In the genomic region with DNA sequence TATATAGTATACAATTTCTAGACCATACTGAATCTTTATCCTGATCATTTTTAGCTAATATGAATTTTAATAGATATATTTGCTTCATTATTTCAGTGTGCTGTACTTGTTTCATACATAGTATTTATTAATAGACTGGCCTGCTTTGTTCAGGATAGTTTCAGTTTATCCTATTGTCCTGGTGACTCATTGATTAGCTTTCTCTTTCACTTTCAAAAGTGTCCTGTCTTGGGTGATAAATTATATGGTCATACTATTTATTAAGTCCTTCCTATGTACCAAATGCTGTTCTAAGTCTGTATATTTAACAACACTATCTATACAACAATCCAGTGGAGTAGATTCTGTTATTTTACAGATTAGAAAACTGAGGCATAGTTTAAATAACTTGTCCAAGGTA, we compare ENCODE assay signal across 14 cellular contexts.
DNase-seq lines count a peak whose midpoint lies in the region; ATAC-seq, FAIRE-seq and TF ChIP-seq lines count a peak whose summit lies in the region.
"Had no signal": no experiment of that assay in that cellular context is flagged by ENCODE, and none has a peak within 500 bp of the region (broad histone marks: within the 10 kb centered on the region; RNA-seq: fewer than 3 reads in every experiment).

No MANE protein-coding gene starts in this region.

- H3K79me2 ChIP-seq in mammary epithelial cell (ENCODE audit: insufficient read depth, low read length) (no peaks in the 10 kb centered on the region), HepG2 (ENCODE audit: insufficient read depth, low read length) (no peaks in the 10 kb centered on the region)

- H2AFZ ChIP-seq in mammary epithelial cell (ENCODE audit: low read depth, low read length) (peak overlapping the region; percentile 54), HepG2 (ENCODE audit: low read length) (no peak overlapping the region)

- peaks cover 0 to 31% (median 19%) of the 10 kb centered on the region in 9 donors for H3K9me3 Mint-ChIP-seq in naive thymus-derived CD8-positive, alpha-beta T cell

- H3K27ac ChIP-seq in mammary epithelial cell (ENCODE audit: insufficient read depth, low read depth, low read length) (no peak overlapping the region), HepG2 (ENCODE audit: extremely low read length, insufficient read depth, low read length) (no peak overlapping the region)

- H3K9me3 ChIP-seq in mammary epithelial cell (replicated peaks; ENCODE audit: insufficient read depth, low read length) = peaks cover 11% of the 10 kb centered on the region
- peaks cover 17% of the 10 kb centered on the region for H3K9me3 ChIP-seq in HepG2 (ENCODE audit: low read length)

- CTCF ChIA-PET in mammary epithelial cell (lab: Charles Lee; ENCODE audit: low non-redundant PET) = no interaction called here
- CTCF ChIA-PET in HepG2 (lab: Yijun Ruan, JAX; ENCODE audit: low intra/inter-chr PET ratio, low total read pairs) = no interaction called here

- H3K27me3 Mint-ChIP-seq in naive thymus-derived CD8-positive, alpha-beta T cell = peaks cover 6 to 33% (median 18%) of the 10 kb centered on the region in 5 donors
- H3K27me3 Mint-ChIP-seq: type B pancreatic cell had no signal

- H3K4me3 ChIP-seq in mammary epithelial cell (replicated peaks in 1 of 3; ENCODE audit: insufficient read depth in 1 of 3, low read depth in 2 of 3, low read length in 3 of 3) = no peak overlapping the region
- H3K4me3 ChIP-seq in HepG2 (replicated peaks in 1 of 3; ENCODE audit: insufficient read depth in 1 of 3, low read depth in 2 of 3, low read length in 3 of 3) = no peak overlapping the region
- H3K4me3 ChIP-seq: lung had no signal

- TF ChIP-seq EP300 in HepG2 (IDR thresholded peaks at IDR 0.05; ENCODE audit: low read depth in 2 of 2, low read length in 2 of 2) (no peak), HepG2 (CRISPR knock-in tag; IDR thresholded peaks at IDR 0.05; ENCODE audit: borderline replicate concordance) (no peak)

- dilution Hi-C loops in mammary epithelial cell (cut with HindIII; ENCODE audit: low sequenced_read_pairs) = no loop called here

- no peaks in the 10 kb centered on the region for H3K4me1 ChIP-seq in mammary epithelial cell (ENCODE audit: insufficient read depth, low read length)
- peaks cover 14% of the 10 kb centered on the region for H3K4me1 ChIP-seq in HepG2 (ENCODE audit: insufficient read depth, low read length)

- BruUV-seq in mammary epithelial cell (replicated peaks; lab: Mats Ljungman, UMichigan) = no TSS peak
- BruUV-seq in HepG2 (replicated peaks; lab: Mats Ljungman, UMichigan) = no TSS peak

- intact Hi-C loops in mammary epithelial cell (cut with micrococcal nuclease) (no loop called here), HepG2 (cut with micrococcal nuclease; ENCODE audit: unreplicated experiment) (no loop called here)

- TF ChIP-seq CTCF in mammary epithelial cell (conservative IDR thresholded peaks at IDR 0.05 in 1 of 2, IDR thresholded peaks at IDR 0.05 in 1 of 2; ENCODE audit: extremely low read depth in 1 of 2, insufficient read depth in 1 of 2, low read depth in 1 of 2, low read length in 2 of 2) (no peak), HepG2 (CRISPR knock-in tag; IDR thresholded peaks at IDR 0.05) (no peak), omental fat pad (IDR thresholded peaks at IDR 0.05) (no peak)

- ATAC-seq in HG03432 (IDR thresholded peaks at IDR 0.05; ENCODE audit: unreplicated experiment) (peak; percentile 74), HepG2 (no peak), omental fat pad (ENCODE audit: low FRiP score) (no peak)
- ATAC-seq in naive thymus-derived CD8-positive, alpha-beta T cell = no peak

- peak overlapping the region; percentile 34 for H3K4me2 ChIP-seq in mammary epithelial cell (ENCODE audit: insufficient read depth, low read depth, low read length)
- peak overlapping the region; percentile 15; the same call in 1 of the 2 replicates for H3K4me2 ChIP-seq in HepG2 (ENCODE audit: low read depth, low read length)

- H3K36me3 Mint-ChIP-seq in naive thymus-derived CD8-positive, alpha-beta T cell = peaks cover 0 to 23% (median 2%) of the 10 kb centered on the region in 3 donors
- H3K36me3 Mint-ChIP-seq: type B pancreatic cell had no signal

- FAIRE-seq in GM18507 (lab: Jason Lieb, UNC) = peak; percentile 59
- FAIRE-seq in HepG2 (lab: Jason Lieb, UNC) = no peak

- H3K9ac ChIP-seq in mammary epithelial cell (ENCODE audit: insufficient read depth, low read length) (no peak overlapping the region), HepG2 (ENCODE audit: insufficient read depth, low read depth, low read length) (no peak overlapping the region)

- H3K36me3 ChIP-seq in mammary epithelial cell (ENCODE audit: insufficient read depth, low read length) = no peaks in the 10 kb centered on the region
- H3K36me3 ChIP-seq in HepG2 (replicated peaks in 1 of 2; ENCODE audit: control insufficient read depth in 1 of 2, insufficient read depth in 2 of 2, low read length in 2 of 2) = no peaks in the 10 kb centered on the region

- TF ChIP-seq RAD21 in HepG2 (CRISPR knock-in tag; IDR thresholded peaks at IDR 0.05) = no peak

- in situ Hi-C loops in mammary epithelial cell (cut with MboI; ENCODE audit: low sequenced_read_pairs in 2 of 2) = no loop called here
- in situ Hi-C loops in HepG2 (cut with HindIII; ENCODE audit: extremely low pct_ligation_motif_present, low pct_unique_long_range_greater_than_20kb) = no loop called here

- no peak for TF ChIP-seq POLR2A in HepG2 (IDR thresholded peaks at IDR 0.05; ENCODE audit: insufficient read depth in 1 of 2, low read depth in 2 of 2, low read length in 2 of 2)

- DNase-seq in GM18507 (ENCODE audit: extremely low spot score, insufficient read length, low read depth) (no peak), mammary epithelial cell (peak; percentile 68), HepG2 (ENCODE audit: low spot score) (no peak), omental fat pad (ENCODE audit: low spot score) (no peak), GF-D8 (lab: John Stamatoyannopoulos, UW) (no peak), NCI-H1694 (lab: John Stamatoyannopoulos, UW) (no peak)
- DNase-seq in naive thymus-derived CD8-positive, alpha-beta T cell = no peak
- DNase-seq: COR-L47, NCI-H1436 treated with DMSO at 0.1 percent for 48 hours, SHP77 had no signal

- H3K27ac Mint-ChIP-seq in naive thymus-derived CD8-positive, alpha-beta T cell = no peak overlapping the region
- H3K27ac Mint-ChIP-seq: dendritic cell treated with granulocyte-macrophage colony-stimulating factor and Interleukin-4, amounts not matched to agents 40 ng/mL and 50 ng/mL, for 4 days; type B pancreatic cell had no signal

- H4K20me1 ChIP-seq in mammary epithelial cell (ENCODE audit: insufficient read depth, low read length) (no peaks in the 10 kb centered on the region), HepG2 (ENCODE audit: insufficient read depth, low read length) (no peaks in the 10 kb centered on the region)

- peaks cover 0 to 4% (median under 1%) of the 10 kb centered on the region in 4 donors for H3K4me1 Mint-ChIP-seq in naive thymus-derived CD8-positive, alpha-beta T cell

- POLR2A ChIA-PET in HepG2 (lab: Yijun Ruan, JAX) = no interaction called here
- POLR2A ChIA-PET in naive thymus-derived CD8-positive, alpha-beta T cell (lab: Charles Lee) = interaction anchor here (0.7 kb wide), 1 partner anchor 321 kb away, joined by 5 read pairs; no protein-coding TSS in a partner anchor

- no peak overlapping the region for H3K4me3 Mint-ChIP-seq in naive thymus-derived CD8-positive, alpha-beta T cell
- H3K4me3 Mint-ChIP-seq: dendritic cell treated with granulocyte-macrophage colony-stimulating factor and Interleukin-4, amounts not matched to agents 40 ng/mL and 50 ng/mL, for 4 days; type B pancreatic cell had no signal

- H3K27me3 ChIP-seq in mammary epithelial cell (ENCODE audit: insufficient read depth, low read length) (no peaks in the 10 kb centered on the region), HepG2 (ENCODE audit: control insufficient read depth in 1 of 2, insufficient read depth in 2 of 2, low read length in 2 of 2) (no peaks in the 10 kb centered on the region)

TF ChIP-seq in HepG2, 621 proteins besides CTCF, POLR2A, EP300 and RAD21 (continues in another document):
- TF ChIP-seq ZNF674 (CRISPR knock-in tag; IDR thresholded peaks at IDR 0.05; ENCODE audit: low read depth) = no peak
- TF ChIP-seq ARHGAP35 (CRISPR knock-in tag; IDR thresholded peaks at IDR 0.05; ENCODE audit: borderline replicate concordance) = no peak
- TF ChIP-seq, protein P1, sequence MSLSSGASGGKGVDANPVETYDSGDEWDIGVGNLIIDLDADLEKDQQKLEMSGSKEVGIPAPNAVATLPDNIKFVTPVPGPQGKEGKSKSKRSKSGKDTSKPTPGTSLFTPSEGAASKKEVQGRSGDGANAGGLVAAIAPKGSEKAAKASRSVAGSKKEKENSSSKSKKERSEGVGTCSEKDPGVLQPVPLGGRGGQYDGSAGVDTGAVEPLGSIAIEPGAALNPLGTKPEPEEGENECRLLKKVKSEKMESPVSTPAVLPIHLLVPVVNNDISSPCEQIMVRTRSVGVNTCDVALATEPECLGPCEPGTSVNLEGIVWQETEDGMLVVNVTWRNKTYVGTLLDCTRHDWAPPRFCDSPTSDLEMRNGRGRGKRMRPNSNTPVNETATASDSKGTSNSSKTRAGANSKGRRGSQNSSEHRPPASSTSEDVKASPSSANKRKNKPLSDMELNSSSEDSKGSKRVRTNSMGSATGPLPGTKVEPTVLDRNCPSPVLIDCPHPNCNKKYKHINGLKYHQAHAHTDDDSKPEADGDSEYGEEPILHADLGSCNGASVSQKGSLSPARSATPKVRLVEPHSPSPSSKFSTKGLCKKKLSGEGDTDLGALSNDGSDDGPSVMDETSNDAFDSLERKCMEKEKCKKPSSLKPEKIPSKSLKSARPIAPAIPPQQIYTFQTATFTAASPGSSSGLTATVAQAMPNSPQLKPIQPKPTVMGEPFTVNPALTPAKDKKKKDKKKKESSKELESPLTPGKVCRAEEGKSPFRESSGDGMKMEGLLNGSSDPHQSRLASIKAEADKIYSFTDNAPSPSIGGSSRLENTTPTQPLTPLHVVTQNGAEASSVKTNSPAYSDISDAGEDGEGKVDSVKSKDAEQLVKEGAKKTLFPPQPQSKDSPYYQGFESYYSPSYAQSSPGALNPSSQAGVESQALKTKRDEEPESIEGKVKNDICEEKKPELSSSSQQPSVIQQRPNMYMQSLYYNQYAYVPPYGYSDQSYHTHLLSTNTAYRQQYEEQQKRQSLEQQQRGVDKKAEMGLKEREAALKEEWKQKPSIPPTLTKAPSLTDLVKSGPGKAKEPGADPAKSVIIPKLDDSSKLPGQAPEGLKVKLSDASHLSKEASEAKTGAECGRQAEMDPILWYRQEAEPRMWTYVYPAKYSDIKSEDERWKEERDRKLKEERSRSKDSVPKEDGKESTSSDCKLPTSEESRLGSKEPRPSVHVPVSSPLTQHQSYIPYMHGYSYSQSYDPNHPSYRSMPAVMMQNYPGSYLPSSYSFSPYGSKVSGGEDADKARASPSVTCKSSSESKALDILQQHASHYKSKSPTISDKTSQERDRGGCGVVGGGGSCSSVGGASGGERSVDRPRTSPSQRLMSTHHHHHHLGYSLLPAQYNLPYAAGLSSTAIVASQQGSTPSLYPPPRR (CRISPR knock-in tag; IDR thresholded peaks at IDR 0.05; ENCODE audit: borderline replicate concordance) = no peak
- no peak for TF ChIP-seq ZSCAN20 (CRISPR knock-in tag; IDR thresholded peaks at IDR 0.05; ENCODE audit: borderline replicate concordance)
- TF ChIP-seq POLR2G (IDR thresholded peaks at IDR 0.05; ENCODE audit: low read depth, low read length) = no peak
